Comparison of ENCODE assay signal across 9 cellular contexts in the genomic region with DNA sequence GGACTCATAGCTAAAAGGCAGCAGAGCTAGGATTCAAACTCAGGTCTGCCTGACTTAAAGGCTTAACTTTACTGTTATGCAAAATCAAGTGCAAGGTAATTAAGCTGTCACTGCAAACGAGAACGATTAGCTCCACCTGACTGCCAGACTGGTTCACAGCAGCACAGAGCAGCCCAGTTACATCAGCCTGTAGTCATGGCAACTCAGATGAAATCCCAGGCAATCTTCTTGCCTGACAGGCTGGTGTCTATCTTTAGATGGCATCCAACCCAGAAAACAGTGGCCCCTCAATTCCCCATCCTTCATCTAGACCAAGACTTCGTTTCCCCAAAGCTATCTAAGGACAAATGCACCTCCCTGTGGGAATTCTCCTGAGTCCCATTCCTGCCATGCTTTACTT.
DNase-seq lines count a peak whose midpoint lies in the region; ATAC-seq and TF ChIP-seq lines count a peak whose summit lies in the region.
"Had no signal": no experiment of that assay in that cellular context is flagged by ENCODE, and none has a peak within 500 bp of the region (broad histone marks: within the 10 kb centered on the region; RNA-seq: fewer than 3 reads in every experiment).

No MANE protein-coding gene starts in this region.

- H3K4me3 Mint-ChIP-seq in activated T-cell treated with anti-CD3 and anti-CD28 coated beads, Interleukin-2, amount 50 U/mL, for 72 hours: peak overlapping the region; percentile 16 to 47
- H3K4me3 Mint-ChIP-seq in T-cell: no peak overlapping the region
- H3K4me3 Mint-ChIP-seq in glutamatergic neuron (ENCODE audit: unreplicated experiment): peak overlapping the region; percentile 53
- H3K4me3 Mint-ChIP-seq in activated CD8-positive, alpha-beta memory T cell treated with anti-CD3 and anti-CD28 coated beads, Interleukin-2, amount 10 ng/mL, durations not matched to agents 7 days and 5 days: no peak overlapping the region
- H3K4me3 Mint-ChIP-seq in stimulated activated naive B cell treated with anti-CD40 and anti-IgM and Interleukin-4, amounts not matched to agents 10 μg/mL and 1 μg/mL and 100 μg/mL, for 72 hours: no peak overlapping the region

- POLR2A ChIA-PET in T-cell (lab: Charles Lee): interaction anchor here in 1 of 2 donors (0.7 kb wide), 2 partner anchors 1250 to 1687 kb away, joined by 3 read pairs; no protein-coding TSS in a partner anchor

- peak overlapping the region; percentile 33 for H3K27ac ChIP-seq in temporal lobe (ENCODE audit: low read depth, low read length)
- H3K27ac ChIP-seq: KMS-11 had no signal

- H3K27ac Mint-ChIP-seq in activated T-cell treated with anti-CD3 and anti-CD28 coated beads, Interleukin-2, amount 50 U/mL, for 72 hours: peak overlapping the region; percentile 94
- H3K27ac Mint-ChIP-seq in T-cell (peak overlapping the region; percentile 13 to 17), glutamatergic neuron (ENCODE audit: unreplicated experiment) (peak overlapping the region; percentile 44)
- H3K27ac Mint-ChIP-seq in activated CD8-positive, alpha-beta memory T cell treated with anti-CD3 and anti-CD28 coated beads, Interleukin-2, amount 10 ng/mL, durations not matched to agents 7 days and 5 days: no peak overlapping the region
- no peak overlapping the region for H3K27ac Mint-ChIP-seq in stimulated activated naive B cell treated with anti-CD40 and anti-IgM and Interleukin-4, amounts not matched to agents 10 μg/mL and 1 μg/mL and 100 μg/mL, for 72 hours

- ATAC-seq in activated T-cell treated with anti-CD3 and anti-CD28 coated beads, Interleukin-2, amount 50 U/mL, for 72 hours (replicated peaks in 1 of 2): peak; percentile 48 to 51
- ATAC-seq in T-cell (replicated peaks in 1 of 4) (peak in 1 of 4 experiments; percentile 73), HG02763 (IDR thresholded peaks at IDR 0.05; ENCODE audit: unreplicated experiment) (no peak)
- ATAC-seq in activated CD8-positive, alpha-beta memory T cell treated with anti-CD3 and anti-CD28 coated beads, Interleukin-2, amount 10 ng/mL, durations not matched to agents 7 days and 5 days: no peak
- ATAC-seq in stimulated activated naive B cell treated with anti-CD40 and anti-IgM and Interleukin-4, amounts not matched to agents 10 μg/mL and 1 μg/mL and 100 μg/mL, for 72 hours (replicated peaks): no peak

- peaks cover 3 to 18% of the 10 kb centered on the region in 2 donors for H3K36me3 Mint-ChIP-seq in activated T-cell treated with anti-CD3 and anti-CD28 coated beads, Interleukin-2, amount 50 U/mL, for 72 hours (ENCODE audit: insufficient read depth in 2 of 2)
- H3K36me3 Mint-ChIP-seq in T-cell (peaks cover 58% of the 10 kb centered on the region), glutamatergic neuron (ENCODE audit: unreplicated experiment) (peaks cover 11% of the 10 kb centered on the region)
- H3K36me3 Mint-ChIP-seq in activated CD8-positive, alpha-beta memory T cell treated with anti-CD3 and anti-CD28 coated beads, Interleukin-2, amount 10 ng/mL, durations not matched to agents 7 days and 5 days: peaks cover 32% of the 10 kb centered on the region
- peaks cover 49 to 72% of the 10 kb centered on the region in 2 donors for H3K36me3 Mint-ChIP-seq in stimulated activated naive B cell treated with anti-CD40 and anti-IgM and Interleukin-4, amounts not matched to agents 10 μg/mL and 1 μg/mL and 100 μg/mL, for 72 hours

- no peaks in the 10 kb centered on the region for H3K27me3 Mint-ChIP-seq in activated T-cell treated with anti-CD3 and anti-CD28 coated beads, Interleukin-2, amount 50 U/mL, for 72 hours (ENCODE audit: low read depth)
- H3K27me3 Mint-ChIP-seq in T-cell (no peaks in the 10 kb centered on the region), glutamatergic neuron (ENCODE audit: unreplicated experiment) (no peaks in the 10 kb centered on the region)
- no peaks in the 10 kb centered on the region for H3K27me3 Mint-ChIP-seq in activated CD8-positive, alpha-beta memory T cell treated with anti-CD3 and anti-CD28 coated beads, Interleukin-2, amount 10 ng/mL, durations not matched to agents 7 days and 5 days
- H3K27me3 Mint-ChIP-seq in stimulated activated naive B cell treated with anti-CD40 and anti-IgM and Interleukin-4, amounts not matched to agents 10 μg/mL and 1 μg/mL and 100 μg/mL, for 72 hours: no peaks in the 10 kb centered on the region

- CTCF ChIA-PET in T-cell (lab: Charles Lee): interaction anchor here (0.6 to 1.9 kb wide), 5 partner anchors 20 to 192 kb away, joined by 3 to 8 read pairs (median 3); no protein-coding TSS in a partner anchor
- CTCF ChIA-PET in activated CD8-positive, alpha-beta memory T cell treated with anti-CD3 and anti-CD28 coated beads, Interleukin-2, amount 10 ng/mL, durations not matched to agents 7 days and 5 days (lab: Charles Lee): interaction anchor here (0.8 to 1.3 kb wide), 4 partner anchors 143 to 212 kb away, joined by 3 to 7 read pairs (median 3); no protein-coding TSS in a partner anchor

- no peak for TF ChIP-seq CTCF in glutamatergic neuron (IDR thresholded peaks at IDR 0.05; ENCODE audit: partially characterized antibody, unreplicated experiment)

- H3K9me3 Mint-ChIP-seq in activated T-cell treated with anti-CD3 and anti-CD28 coated beads, Interleukin-2, amount 50 U/mL, for 72 hours: no peaks in the 10 kb centered on the region
- H3K9me3 Mint-ChIP-seq in T-cell (no peaks in the 10 kb centered on the region), glutamatergic neuron (ENCODE audit: unreplicated experiment) (peaks cover 2% of the 10 kb centered on the region)
- no peaks in the 10 kb centered on the region for H3K9me3 Mint-ChIP-seq in activated CD8-positive, alpha-beta memory T cell treated with anti-CD3 and anti-CD28 coated beads, Interleukin-2, amount 10 ng/mL, durations not matched to agents 7 days and 5 days (ENCODE audit: low read depth)
- no peaks in the 10 kb centered on the region for H3K9me3 Mint-ChIP-seq in stimulated activated naive B cell treated with anti-CD40 and anti-IgM and Interleukin-4, amounts not matched to agents 10 μg/mL and 1 μg/mL and 100 μg/mL, for 72 hours

- H3K4me1 Mint-ChIP-seq in activated T-cell treated with anti-CD3 and anti-CD28 coated beads, Interleukin-2, amount 50 U/mL, for 72 hours (ENCODE audit: low read depth): peaks cover 36% of the 10 kb centered on the region
- H3K4me1 Mint-ChIP-seq in T-cell (peaks cover 5 to 18% (median 7%) of the 10 kb centered on the region in 3 donors), glutamatergic neuron (ENCODE audit: low read depth, unreplicated experiment) (peaks cover 11% of the 10 kb centered on the region)
- peaks cover 23% of the 10 kb centered on the region for H3K4me1 Mint-ChIP-seq in activated CD8-positive, alpha-beta memory T cell treated with anti-CD3 and anti-CD28 coated beads, Interleukin-2, amount 10 ng/mL, durations not matched to agents 7 days and 5 days
- peaks cover 8 to 16% of the 10 kb centered on the region in 2 donors for H3K4me1 Mint-ChIP-seq in stimulated activated naive B cell treated with anti-CD40 and anti-IgM and Interleukin-4, amounts not matched to agents 10 μg/mL and 1 μg/mL and 100 μg/mL, for 72 hours

- peak; percentile 18 to 20 for DNase-seq in activated T-cell treated with anti-CD3 and anti-CD28 coated beads, Interleukin-2, amount 50 U/mL, for 72 hours
- no peak for DNase-seq in activated T-cell treated with anti-CD3 and anti-CD28 coated beads, Interleukin-2, amount 50 U/mL, for 48 hours
- peak in 8 of 34 experiments; percentile 4 to 35 (median 10) for DNase-seq in T-cell
- DNase-seq in glutamatergic neuron: no peak
- no peak for DNase-seq in activated CD8-positive, alpha-beta memory T cell treated with anti-CD3 and anti-CD28 coated beads, Interleukin-2, amount 10 ng/mL, durations not matched to agents 7 days and 5 days
- no peak for DNase-seq in stimulated activated naive B cell treated with anti-CD40 and anti-IgM and Interleukin-4, amounts not matched to agents 10 μg/mL and 1 μg/mL and 100 μg/mL, for 72 hours

Comparison
In these comparisons a context has a peak if more than half of its experiments do, and no peak if none do; other contexts are left out.
1. DNase-seq: peak in activated T-cell treated with anti-CD3 and anti-CD28 coated beads, Interleukin-2, amount 50 U/mL, for 72 hours (2 of 2); none in activated T-cell treated with anti-CD3 and anti-CD28 coated beads, Interleukin-2, amount 50 U/mL, for 48 hours (0 of 2), glutamatergic neuron (single experiment), activated CD8-positive, alpha-beta memory T cell treated with anti-CD3 and anti-CD28 coated beads, Interleukin-2, amount 10 ng/mL, durations not matched to agents 7 days and 5 days (single experiment) and stimulated activated naive B cell treated with anti-CD40 and anti-IgM and Interleukin-4, amounts not matched to agents 10 μg/mL and 1 μg/mL and 100 μg/mL, for 72 hours (single experiment).
2. ATAC-seq: peak in activated T-cell treated with anti-CD3 and anti-CD28 coated beads, Interleukin-2, amount 50 U/mL, for 72 hours (2 of 2); none in HG02763 (single experiment), activated CD8-positive, alpha-beta memory T cell treated with anti-CD3 and anti-CD28 coated beads, Interleukin-2, amount 10 ng/mL, durations not matched to agents 7 days and 5 days (single experiment) and stimulated activated naive B cell treated with anti-CD40 and anti-IgM and Interleukin-4, amounts not matched to agents 10 μg/mL and 1 μg/mL and 100 μg/mL, for 72 hours (0 of 2).
3. H3K27ac Mint-ChIP-seq: peak in activated T-cell treated with anti-CD3 and anti-CD28 coated beads, Interleukin-2, amount 50 U/mL, for 72 hours (single experiment), T-cell (2 of 2) and glutamatergic neuron (single experiment); none in activated CD8-positive, alpha-beta memory T cell treated with anti-CD3 and anti-CD28 coated beads, Interleukin-2, amount 10 ng/mL, durations not matched to agents 7 days and 5 days (single experiment) and stimulated activated naive B cell treated with anti-CD40 and anti-IgM and Interleukin-4, amounts not matched to agents 10 μg/mL and 1 μg/mL and 100 μg/mL, for 72 hours (single experiment).
4. H3K4me3 Mint-ChIP-seq: peak in activated T-cell treated with anti-CD3 and anti-CD28 coated beads, Interleukin-2, amount 50 U/mL, for 72 hours (2 of 2) and glutamatergic neuron (single experiment); none in T-cell (0 of 3), activated CD8-positive, alpha-beta memory T cell treated with anti-CD3 and anti-CD28 coated beads, Interleukin-2, amount 10 ng/mL, durations not matched to agents 7 days and 5 days (single experiment) and stimulated activated naive B cell treated with anti-CD40 and anti-IgM and Interleukin-4, amounts not matched to agents 10 μg/mL and 1 μg/mL and 100 μg/mL, for 72 hours (0 of 2).